ENCODE assay signal across 8 cellular contexts in the genomic region with DNA sequence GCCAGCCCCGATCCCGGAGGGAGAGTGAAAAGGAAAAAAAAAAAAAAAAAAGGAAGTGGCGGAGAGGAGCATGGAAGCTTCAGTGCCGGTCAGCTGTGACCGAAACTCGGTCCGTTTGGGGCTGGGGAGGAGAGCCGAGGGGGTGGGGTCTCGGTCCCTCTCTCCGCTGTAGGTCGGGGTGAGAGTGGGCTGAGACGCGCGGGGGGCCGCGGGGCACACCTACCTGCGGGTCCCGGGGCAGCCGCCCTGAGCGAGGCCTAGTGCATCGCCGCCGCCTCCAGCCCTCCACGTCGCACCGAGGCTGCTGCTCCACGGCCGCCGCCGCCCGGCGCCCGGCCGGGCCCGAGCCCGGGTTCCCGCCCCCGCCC. TPM values are rescaled to one million over a fixed set of nuclear protein-coding genes. Genes with fewer than 3 reads are reported as not detected.
A peak's percentile ranks its signal among the peaks of the same experiment; 100 is the strongest.
DNase-seq lines count a peak whose midpoint lies in the region; ATAC-seq, FAIRE-seq and TF ChIP-seq lines count a peak whose summit lies in the region.

No MANE protein-coding gene starts in this region.

- H3K4me1 ChIP-seq in esophagus squamous epithelium: peaks cover 0 to 67% (median 18%) of the 10 kb centered on the region in 3 donors
- peaks cover 22 to 31% of the 10 kb centered on the region in 2 donors for H3K4me1 ChIP-seq in naive thymus-derived CD4-positive, alpha-beta T cell (ENCODE audit: control insufficient read depth in 2 of 2, insufficient read depth in 2 of 2, low read length in 2 of 2)

- DNase-seq in DMS79 (lab: John Stamatoyannopoulos, UW): peak; percentile 22
- peak; percentile 29 to 44 for DNase-seq in HL-60 (ENCODE audit: low read depth in 1 of 2, low spot score in 1 of 2)
- DNase-seq in WERI-Rb-1: peak; percentile 62
- no peak for DNase-seq in esophagus squamous epithelium (lab: John Stamatoyannopoulos, UW)
- peak in 2 of 9 donors; percentile 10 to 16 for DNase-seq in naive thymus-derived CD4-positive, alpha-beta T cell
- peak; percentile 61 for DNase-seq in urothelium cell line (ENCODE audit: low spot score)
- DNase-seq in NCI-H1048 (lab: John Stamatoyannopoulos, UW): no peak

- peak overlapping the region; percentile 94 to 100 (median 98) for H3K4me3 Mint-ChIP-seq in naive thymus-derived CD4-positive, alpha-beta T cell

- FAIRE-seq in urothelium cell line (lab: Jason Lieb, UNC): no peak

- H3K4me3 ChIP-seq in HL-60 (replicated peaks; ENCODE audit: insufficient read depth, low read length): peak overlapping the region; percentile 73
- H3K4me3 ChIP-seq in WERI-Rb-1 (ENCODE audit: low read depth, low read length): peak overlapping the region; percentile 80
- peak overlapping the region; percentile 68 to 90 (median 82) for H3K4me3 ChIP-seq in esophagus squamous epithelium
- H3K4me3 ChIP-seq in naive thymus-derived CD4-positive, alpha-beta T cell (ENCODE audit: low read length): peak overlapping the region; percentile 86

- intact Hi-C loops in esophagus squamous epithelium (cut with DNase I): no loop called here
- intact Hi-C loops in naive thymus-derived CD4-positive, alpha-beta T cell (cut with micrococcal nuclease): loop anchor here (1.0 to 10.0 kb wide), 13 partner anchors 18 to 1416 kb away; a partner anchor contains a TSS

- POLR2A ChIA-PET in naive thymus-derived CD4-positive, alpha-beta T cell (lab: Charles Lee): interaction anchor here (0.6 to 1.8 kb wide), 5 partner anchors 17 to 1112 kb away, joined by 3 to 7 read pairs (median 3); a partner anchor contains a TSS

- peak overlapping the region; percentile 95 to 100 (median 97) for H3K27ac Mint-ChIP-seq in naive thymus-derived CD4-positive, alpha-beta T cell

- H3K36me3 ChIP-seq in WERI-Rb-1: no peaks in the 10 kb centered on the region
- no peaks in the 10 kb centered on the region for H3K36me3 ChIP-seq in esophagus squamous epithelium
- H3K36me3 ChIP-seq in naive thymus-derived CD4-positive, alpha-beta T cell (ENCODE audit: control insufficient read depth in 2 of 3, insufficient read depth in 3 of 3, low read length in 3 of 3): no peaks in the 10 kb centered on the region

- peak; percentile 32 for ATAC-seq in GM19468 (IDR thresholded peaks at IDR 0.05; ENCODE audit: extremely low read depth, unreplicated experiment)
- peak; percentile 65 for ATAC-seq in naive thymus-derived CD4-positive, alpha-beta T cell

- H3K27me3 ChIP-seq in HL-60 (ENCODE audit: insufficient read depth, poor library complexity, severe bottlenecking) (no peaks in the 10 kb centered on the region), WERI-Rb-1 (ENCODE audit: insufficient read depth, low read depth, severe bottlenecking) (no peaks in the 10 kb centered on the region), esophagus squamous epithelium (no peaks in the 10 kb centered on the region)
- H3K27me3 ChIP-seq in naive thymus-derived CD4-positive, alpha-beta T cell (ENCODE audit: control insufficient read depth in 2 of 2, insufficient read depth in 2 of 2, low read length in 2 of 2): no peaks in the 10 kb centered on the region

- H3K9me3 Mint-ChIP-seq in naive thymus-derived CD4-positive, alpha-beta T cell: peaks cover 0 to 3% (median 0%) of the 10 kb centered on the region in 11 donors

- no peaks in the 10 kb centered on the region for H3K27me3 Mint-ChIP-seq in naive thymus-derived CD4-positive, alpha-beta T cell

- no peaks in the 10 kb centered on the region for H3K9me3 ChIP-seq in WERI-Rb-1 (ENCODE audit: severe bottlenecking)
- no peaks in the 10 kb centered on the region for H3K9me3 ChIP-seq in esophagus squamous epithelium
- no peaks in the 10 kb centered on the region for H3K9me3 ChIP-seq in naive thymus-derived CD4-positive, alpha-beta T cell (ENCODE audit: control insufficient read depth in 2 of 3, low read length in 3 of 3)

- CTCF ChIA-PET in naive thymus-derived CD4-positive, alpha-beta T cell (lab: Charles Lee): interaction anchor here (0.6 to 1.8 kb wide), 3 partner anchors 11 to 312 kb away, joined by 3 to 9 read pairs (median 3); no protein-coding TSS in a partner anchor

- peaks cover 20 to 60% (median 48%) of the 10 kb centered on the region in 7 donors for H3K4me1 Mint-ChIP-seq in naive thymus-derived CD4-positive, alpha-beta T cell

- H3K36me3 Mint-ChIP-seq in naive thymus-derived CD4-positive, alpha-beta T cell: peaks cover 0 to 9% (median 4%) of the 10 kb centered on the region in 5 donors

- 1 to 2% methylated on average over 10 to 23 of the region's 38 CpGs for WGBS in esophagus squamous epithelium, 2 donors

- H3K27ac ChIP-seq in HL-60 (replicated peaks): peak overlapping the region; percentile 89
- H3K27ac ChIP-seq in WERI-Rb-1: peak overlapping the region; percentile 92
- H3K27ac ChIP-seq in esophagus squamous epithelium: peak overlapping the region; percentile 97 to 99 (median 98)
- H3K27ac ChIP-seq in naive thymus-derived CD4-positive, alpha-beta T cell (ENCODE audit: low read depth, low read length): peak overlapping the region; percentile 79

- no peak for TF ChIP-seq POLR2A in esophagus squamous epithelium (IDR thresholded peaks at IDR 0.05)

- TF ChIP-seq CTCF in HL-60 (IDR thresholded peaks at IDR 0.05; ENCODE audit: insufficient read depth, low read length): no peak
- TF ChIP-seq CTCF in WERI-Rb-1 (IDR thresholded peaks at IDR 0.05; ENCODE audit: low read depth, low read length): no peak
- no peak for TF ChIP-seq CTCF in esophagus squamous epithelium (IDR thresholded peaks at IDR 0.05)

RNA-seq across cellular contexts. Expression of a gene that starts 0.5 kb away (rescaled TPM):
- 10 to 100 TPM; 10.4 to 25.2 (median 19.0) TPM for total RNA-seq in esophagus squamous epithelium
- 10 to 100 TPM; 13.2 to 20.8 (median 15.6) TPM for total RNA-seq in naive thymus-derived CD4-positive, alpha-beta T cell
- polyA plus RNA-seq in naive thymus-derived CD4-positive, alpha-beta T cell: 10 to 100 TPM in 1 of 2 donors, 1 to 10 TPM in 1; 4.5 to 11.4 TPM

Comparison
In these comparisons a context has a peak if more than half of its experiments do, and no peak if none do; other contexts are left out.
1. DNase-seq: peak in DMS79 (single experiment), HL-60 (2 of 2), WERI-Rb-1 (single experiment) and urothelium cell line (single experiment); none in esophagus squamous epithelium (single experiment) and NCI-H1048 (single experiment).
2. Peak in every context shown above with its lines, with median percentiles within 50 percentile points of each other: H3K27ac ChIP-seq and H3K4me3 ChIP-seq.